ENCODE assay signal across 8 cellular contexts in the genomic region with DNA sequence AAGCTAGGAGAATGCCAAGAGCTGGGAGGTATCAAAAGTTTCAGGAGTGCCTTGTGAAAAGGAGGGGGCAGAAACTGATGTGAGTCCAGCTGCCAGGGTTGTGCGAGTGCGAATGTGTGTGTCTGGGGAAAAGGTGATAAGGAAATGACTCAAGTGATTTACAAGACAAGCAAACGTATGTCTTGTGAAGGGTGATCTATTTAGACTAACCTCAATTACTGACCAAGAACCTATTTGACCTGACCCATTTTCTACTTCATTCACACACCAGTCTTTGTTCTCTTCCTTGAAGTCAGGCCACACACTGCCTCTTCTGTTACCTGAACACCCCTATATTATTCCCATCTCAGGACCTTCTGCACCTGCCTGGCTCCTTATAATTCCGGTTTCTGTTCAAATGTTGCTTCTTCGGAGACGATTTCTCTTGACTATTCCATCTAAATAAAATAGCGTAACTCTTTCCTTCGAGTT. TPM values are rescaled to one million over a fixed set of nuclear protein-coding genes. Genes with fewer than 3 reads are reported as not detected.
DNase-seq lines count a peak whose midpoint lies in the region; ATAC-seq and TF ChIP-seq lines count a peak whose summit lies in the region.

No MANE protein-coding gene starts in this region.

- CTCF ChIA-PET in Panc1 (lab: Charles Lee): interaction anchor here (0.6 to 0.7 kb wide), 2 partner anchors 28 to 264 kb away, joined by 4 to 8 read pairs; no protein-coding TSS in a partner anchor

- DNase-seq in activated CD4-positive, alpha-beta T cell treated with anti-CD3 and anti-CD28 coated beads, Interleukin-2, amount 10 ng/mL, durations not matched to agents 24 days and 14 days: peak; percentile 67
- no peak for DNase-seq in activated CD4-positive, alpha-beta T cell treated with anti-CD3 and anti-CD28 coated beads, Interleukin-2, amount 50 U/mL, for 1 hour
- DNase-seq in Panc1 (ENCODE audit: low read depth, low spot score): peak; percentile 20
- no peak for DNase-seq in natural killer cell treated with Interleukin-12 subunit alpha and Interleukin-12 subunit beta and Interleukin-15 and Interleukin-18, amount 100 ng/mL, for 72 hours (ENCODE audit: low spot score)
- DNase-seq in DMS114 treated with DMSO at 0.1 percent for 48 hours (lab: John Stamatoyannopoulos, UW; ENCODE audit: unreplicated experiment): no peak
- DNase-seq in NCI-H1092 (lab: John Stamatoyannopoulos, UW): no peak

- H3K4me1 Mint-ChIP-seq in activated CD4-positive, alpha-beta T cell treated with anti-CD3 and anti-CD28 coated beads, Interleukin-2, amount 10 ng/mL, durations not matched to agents 24 days and 14 days: peaks cover 56% of the 10 kb centered on the region
- H3K4me1 Mint-ChIP-seq in natural killer cell treated with Interleukin-12 subunit alpha and Interleukin-12 subunit beta and Interleukin-15 and Interleukin-18, amount 100 ng/mL, for 72 hours (ENCODE audit: low read depth in 2 of 2): peaks cover 38 to 56% of the 10 kb centered on the region in 2 donors

- ATAC-seq in Panc1 (no peak), GM19467 (IDR thresholded peaks at IDR 0.05; ENCODE audit: unreplicated experiment) (no peak)
- no peak for ATAC-seq in natural killer cell treated with Interleukin-12 subunit alpha and Interleukin-12 subunit beta and Interleukin-15 and Interleukin-18, amount 100 ng/mL, for 72 hours

- peak overlapping the region; percentile 92 to 94 for H3K9ac ChIP-seq in duodenal mucosa (ENCODE audit: low read depth in 1 of 2, low read length in 2 of 2)

- peaks cover 27% of the 10 kb centered on the region for H3K4me1 ChIP-seq in Panc1 (ENCODE audit: control insufficient read depth, insufficient read depth, low read length)
- H3K4me1 ChIP-seq in duodenal mucosa (ENCODE audit: control insufficient read depth in 1 of 2, insufficient read depth in 2 of 2, low read length in 2 of 2): peaks cover 33 to 47% of the 10 kb centered on the region in 2 donors

- H3K27me3 Mint-ChIP-seq in activated CD4-positive, alpha-beta T cell treated with anti-CD3 and anti-CD28 coated beads, Interleukin-2, amount 10 ng/mL, durations not matched to agents 24 days and 14 days: no peaks in the 10 kb centered on the region
- H3K27me3 Mint-ChIP-seq in natural killer cell treated with Interleukin-12 subunit alpha and Interleukin-12 subunit beta and Interleukin-15 and Interleukin-18, amount 100 ng/mL, for 72 hours: no peaks in the 10 kb centered on the region

- no peak for TF ChIP-seq CTCF in Panc1 (IDR thresholded peaks at IDR 0.05)

- H3K9me3 ChIP-seq in Panc1 (ENCODE audit: control insufficient read depth, insufficient read depth, low read depth, low read length) (no peaks in the 10 kb centered on the region), duodenal mucosa (ENCODE audit: control insufficient read depth in 1 of 2, low read length in 2 of 2) (no peaks in the 10 kb centered on the region)

- peak overlapping the region; percentile 93 for H3K4me3 Mint-ChIP-seq in activated CD4-positive, alpha-beta T cell treated with anti-CD3 and anti-CD28 coated beads, Interleukin-2, amount 10 ng/mL, durations not matched to agents 24 days and 14 days
- peak overlapping the region; percentile 93 for H3K4me3 Mint-ChIP-seq in natural killer cell treated with Interleukin-12 subunit alpha and Interleukin-12 subunit beta and Interleukin-15 and Interleukin-18, amount 100 ng/mL, for 72 hours

- H3K36me3 ChIP-seq in Panc1 (ENCODE audit: control insufficient read depth, insufficient read depth, low read length) (peaks cover 9% of the 10 kb centered on the region), duodenal mucosa (ENCODE audit: control insufficient read depth in 1 of 2, insufficient read depth in 2 of 2, low read length in 2 of 2) (peaks cover 0 to 3% of the 10 kb centered on the region in 2 donors)

- H3K36me3 Mint-ChIP-seq in activated CD4-positive, alpha-beta T cell treated with anti-CD3 and anti-CD28 coated beads, Interleukin-2, amount 10 ng/mL, durations not matched to agents 24 days and 14 days (ENCODE audit: low read depth): peaks cover 22% of the 10 kb centered on the region
- H3K36me3 Mint-ChIP-seq in natural killer cell treated with Interleukin-12 subunit alpha and Interleukin-12 subunit beta and Interleukin-15 and Interleukin-18, amount 100 ng/mL, for 72 hours: peaks cover 18% of the 10 kb centered on the region

- in situ Hi-C loops in Panc1 (cut with HindIII; ENCODE audit: low pct_unique_long_range_greater_than_20kb, low sequenced_read_pairs): no loop called here

- intact Hi-C loops in activated CD4-positive, alpha-beta T cell treated with anti-CD3 and anti-CD28 coated beads, Interleukin-2, amount 10 ng/mL, durations not matched to agents 24 days and 14 days (cut with micrococcal nuclease): loop anchor here (5.0 kb wide), 1 partner anchor 719 kb away; the partner anchor contains the start of gene ARL6IP1
- intact Hi-C loops in Panc1 (cut with micrococcal nuclease; ENCODE audit: unreplicated experiment): no loop called here

- H3K4me3 ChIP-seq in Panc1 (ENCODE audit: low read depth in 2 of 2, low read length in 2 of 2) (peak overlapping the region; percentile 85 to 88), duodenal mucosa (ENCODE audit: low read depth in 1 of 2, low read length in 2 of 2) (peak overlapping the region; percentile 89 to 93)

- BruUV-seq in Panc1 (replicated peaks; lab: Mats Ljungman, UMichigan): TSS peak; percentile 80

- no peaks in the 10 kb centered on the region for H3K9me3 Mint-ChIP-seq in activated CD4-positive, alpha-beta T cell treated with anti-CD3 and anti-CD28 coated beads, Interleukin-2, amount 10 ng/mL, durations not matched to agents 24 days and 14 days
- H3K9me3 Mint-ChIP-seq in natural killer cell treated with Interleukin-12 subunit alpha and Interleukin-12 subunit beta and Interleukin-15 and Interleukin-18, amount 100 ng/mL, for 72 hours: no peaks in the 10 kb centered on the region

- peak overlapping the region; percentile 91 for H3K27ac Mint-ChIP-seq in activated CD4-positive, alpha-beta T cell treated with anti-CD3 and anti-CD28 coated beads, Interleukin-2, amount 10 ng/mL, durations not matched to agents 24 days and 14 days
- peak overlapping the region; percentile 85 to 96 for H3K27ac Mint-ChIP-seq in natural killer cell treated with Interleukin-12 subunit alpha and Interleukin-12 subunit beta and Interleukin-15 and Interleukin-18, amount 100 ng/mL, for 72 hours

- POLR2A ChIA-PET in Panc1 (lab: Charles Lee): interaction anchor here (1.1 kb wide), 1 partner anchor 411 kb away, joined by 5 read pairs; no protein-coding TSS in a partner anchor

- peak overlapping the region; percentile 91 for H3K27ac ChIP-seq in Panc1 (ENCODE audit: low read length)
- H3K27ac ChIP-seq in duodenal mucosa (ENCODE audit: low read depth, low read length): peak overlapping the region; percentile 93

- H3K27me3 ChIP-seq in Panc1 (ENCODE audit: control insufficient read depth, insufficient read depth, low read length): no peaks in the 10 kb centered on the region
- no peaks in the 10 kb centered on the region for H3K27me3 ChIP-seq in duodenal mucosa (ENCODE audit: control insufficient read depth in 1 of 2, insufficient read depth in 2 of 2, low read length in 2 of 2)

RNA-seq across cellular contexts. Expression of gene GDE1, which starts 1.0 kb away (rescaled TPM):
- total RNA-seq in activated CD4-positive, alpha-beta T cell treated with anti-CD3 and anti-CD28 coated beads, Interleukin-2, amount 10 ng/mL, durations not matched to agents 24 days and 14 days: 25.2 and 28.7 TPM in 2 replicates
- total RNA-seq in Panc1 (2021; ENCODE audit: unreplicated experiment): 135 TPM
- 86.2 TPM for polyA plus RNA-seq in Panc1 (2012; ENCODE audit: insufficient read length)
- total RNA-seq in natural killer cell treated with Interleukin-12 subunit alpha and Interleukin-12 subunit beta and Interleukin-15 and Interleukin-18, amount 100 ng/mL, for 72 hours: 10 to 100 TPM; 26.6 to 29.3 TPM

RNA-seq across cellular contexts. Expression of gene CCP110, which starts 2.8 kb away (rescaled TPM):
- 25.4 and 31.7 TPM in 2 replicates for total RNA-seq in activated CD4-positive, alpha-beta T cell treated with anti-CD3 and anti-CD28 coated beads, Interleukin-2, amount 10 ng/mL, durations not matched to agents 24 days and 14 days
- total RNA-seq in Panc1 (2021; ENCODE audit: unreplicated experiment): 31.8 TPM
- polyA plus RNA-seq in Panc1 (2012; ENCODE audit: insufficient read length): 14.3 TPM
- total RNA-seq in natural killer cell treated with Interleukin-12 subunit alpha and Interleukin-12 subunit beta and Interleukin-15 and Interleukin-18, amount 100 ng/mL, for 72 hours: 10 to 100 TPM; 19.4 to 28.9 TPM

RNA-seq across cellular contexts. Expression of gene VPS35L, which starts 34.6 kb away (rescaled TPM):
- total RNA-seq in activated CD4-positive, alpha-beta T cell treated with anti-CD3 and anti-CD28 coated beads, Interleukin-2, amount 10 ng/mL, durations not matched to agents 24 days and 14 days: 37.8 and 41.9 TPM in 2 replicates
- 124 TPM for total RNA-seq in Panc1 (2021; ENCODE audit: unreplicated experiment)
- 64.3 TPM for polyA plus RNA-seq in Panc1 (2012; ENCODE audit: insufficient read length)
- 10 to 100 TPM; 41.1 to 52.6 TPM for total RNA-seq in natural killer cell treated with Interleukin-12 subunit alpha and Interleukin-12 subunit beta and Interleukin-15 and Interleukin-18, amount 100 ng/mL, for 72 hours

Comparison
In these comparisons a context has a peak if more than half of its experiments do, and no peak if none do; other contexts are left out.
1. DNase-seq: peak in activated CD4-positive, alpha-beta T cell treated with anti-CD3 and anti-CD28 coated beads, Interleukin-2, amount 10 ng/mL, durations not matched to agents 24 days and 14 days (single experiment) and Panc1 (single experiment); none in activated CD4-positive, alpha-beta T cell treated with anti-CD3 and anti-CD28 coated beads, Interleukin-2, amount 50 U/mL, for 1 hour (single experiment), natural killer cell treated with Interleukin-12 subunit alpha and Interleukin-12 subunit beta and Interleukin-15 and Interleukin-18, amount 100 ng/mL, for 72 hours (single experiment), DMS114 treated with DMSO at 0.1 percent for 48 hours (single experiment) and NCI-H1092 (single experiment).